In genomic region chr3:152671998-152672649, GRCh38 we compare ENCODE assay signal across 17 cellular contexts.
"Had no signal": no experiment of that assay in that cellular context is flagged by ENCODE, and none has a peak within 500 bp of the region (broad histone marks: within the 10 kb centered on the region; RNA-seq: fewer than 3 reads in every experiment).

No MANE protein-coding gene starts in this region.

- ATAC-seq: foreskin keratinocyte; stimulated activated naive CD8-positive, alpha-beta T cell treated with anti-CD3 and anti-CD28 coated beads, Interleukin-15, Interleukin-2, amounts not matched to agents 100 U/mL and 50 U/mL, for 24 hours had no signal

- H3K36me3 Mint-ChIP-seq: activated naive CD8-positive, alpha-beta T cell treated with anti-CD3 and anti-CD28 coated beads for 36 hours; brain; naive B cell had no signal

- H3K27ac Mint-ChIP-seq: activated CD4-positive, alpha-beta T cell treated with anti-CD3 and anti-CD28 coated beads, Interleukin-2, amount 10 ng/mL, durations not matched to agents 7 days and 5 days; activated naive CD8-positive, alpha-beta T cell treated with anti-CD3 and anti-CD28 coated beads for 36 hours; activated T-helper 1 cell treated with anti-CD3 and anti-CD28 coated beads, Interleukin-12 subunit alpha, Interleukin-12 subunit beta, Interleukin-2, Interleukin-4 antibody, amounts not matched to agents 30 ng/mL and 10 ng/mL and 1 ng/mL, durations not matched to agents 14 hours and 24 hours and 36 hours; T-helper 2 cell treated with Interferon-gamma antibody and Interleukin-4, amounts not matched to agents 5 μg/mL and 100 μg/mL, for 36 hours had no signal

- H3K9me3 ChIP-seq: upper lobe of left lung had no signal

- H3K27ac ChIP-seq: coronary artery, foreskin keratinocyte, upper lobe of left lung had no signal

- H3K36me3 ChIP-seq: upper lobe of left lung had no signal

- H3K4me3 Mint-ChIP-seq: activated CD4-positive, alpha-beta T cell treated with anti-CD3 and anti-CD28 coated beads, Interleukin-2, amount 10 ng/mL, durations not matched to agents 7 days and 5 days; activated T-helper 1 cell treated with anti-CD3 and anti-CD28 coated beads, Interleukin-12 subunit alpha, Interleukin-12 subunit beta, Interleukin-2, Interleukin-4 antibody, amounts not matched to agents 30 ng/mL and 10 ng/mL and 1 ng/mL, durations not matched to agents 14 hours and 24 hours and 36 hours; brain; central memory CD8-positive, alpha-beta T cell; T-helper 2 cell treated with Interferon-gamma antibody and Interleukin-4, amounts not matched to agents 5 μg/mL and 100 μg/mL, for 36 hours had no signal

- DNase-seq: activated CD4-positive, alpha-beta T cell treated with anti-CD3 and anti-CD28 coated beads, Interleukin-2, amount 10 ng/mL, durations not matched to agents 7 days and 5 days; activated CD8-positive, alpha-beta memory T cell treated with anti-CD3 and anti-CD28 coated beads for 24 hours; activated naive CD8-positive, alpha-beta T cell treated with anti-CD3 and anti-CD28 coated beads for 36 hours; amygdala; foreskin keratinocyte; glutamatergic neuron; naive B cell; nucleus accumbens; posterior cingulate gyrus; stimulated activated naive CD8-positive, alpha-beta T cell treated with anti-CD3 and anti-CD28 coated beads, Interleukin-15, Interleukin-2, amounts not matched to agents 100 U/mL and 50 U/mL, for 24 hours; upper lobe of left lung had no signal

- H3K4me3 ChIP-seq: coronary artery, lung, upper lobe of left lung had no signal

- H3K4me1 ChIP-seq: foreskin keratinocyte, upper lobe of left lung had no signal

- H3K27me3 ChIP-seq: foreskin keratinocyte, upper lobe of left lung had no signal

- H3K9me3 Mint-ChIP-seq: activated CD4-positive, alpha-beta T cell treated with anti-CD3 and anti-CD28 coated beads, Interleukin-2, amount 10 ng/mL, durations not matched to agents 7 days and 5 days; activated naive CD8-positive, alpha-beta T cell treated with anti-CD3 and anti-CD28 coated beads for 36 hours; activated T-helper 1 cell treated with anti-CD3 and anti-CD28 coated beads, Interleukin-12 subunit alpha, Interleukin-12 subunit beta, Interleukin-2, Interleukin-4 antibody, amounts not matched to agents 30 ng/mL and 10 ng/mL and 1 ng/mL, durations not matched to agents 14 hours and 24 hours and 36 hours; brain; central memory CD8-positive, alpha-beta T cell; naive B cell; T-helper 2 cell treated with Interferon-gamma antibody and Interleukin-4, amounts not matched to agents 5 μg/mL and 100 μg/mL, for 36 hours had no signal

- H3K4me1 Mint-ChIP-seq: activated CD4-positive, alpha-beta T cell treated with anti-CD3 and anti-CD28 coated beads, Interleukin-2, amount 10 ng/mL, durations not matched to agents 7 days and 5 days; central memory CD8-positive, alpha-beta T cell had no signal
